ENCODE assay signal across 25 cellular contexts in genomic region chr17:61755078-61755477, GRCh38.
"Had no signal": no experiment of that assay in that cellular context is flagged by ENCODE, and none has a peak within 500 bp of the region (broad histone marks: within the 10 kb centered on the region; RNA-seq: fewer than 3 reads in every experiment).

No MANE protein-coding gene starts in this region.

- H3K36me3 ChIP-seq: colonic mucosa, esophagus squamous epithelium, gastrocnemius medialis, heart right ventricle, left lung, lower lobe of right lung had no signal

- FAIRE-seq: endometrium, islet of Langerhans, keratinocyte had no signal

- H3K27ac ChIP-seq: colonic mucosa, epithelial cell of prostate, esophagus squamous epithelium, gastrocnemius medialis, heart right ventricle, left lung, lower lobe of right lung had no signal

- DNase-seq: colonic mucosa; cortex of kidney; effector CD8-positive, alpha-beta T cell; effector memory CD8-positive, alpha-beta T cell; endodermal cell; erythroblast; esophagus squamous epithelium; foreskin fibroblast; foreskin melanocyte; gastrocnemius medialis; glutamatergic neuron; head of caudate nucleus; heart right ventricle; hippocampal formation; left cardiac atrium; left lung; left ventricle myocardium superior; lower lobe of right lung; mesenchymal stem cell; mucosa of descending colon; naive B cell had no signal

- H3K4me1 ChIP-seq: colonic mucosa, esophagus squamous epithelium, gastrocnemius medialis, heart right ventricle, left lung, lower lobe of right lung had no signal

- H3K4me3 ChIP-seq: colonic mucosa, esophagus squamous epithelium, gastrocnemius medialis, heart right ventricle, left lung, lower lobe of right lung, mucosa of descending colon had no signal

- H3K27me3 ChIP-seq: colonic mucosa, esophagus squamous epithelium, gastrocnemius medialis, heart right ventricle, left lung had no signal

- H3K9me3 ChIP-seq: colonic mucosa, esophagus squamous epithelium, gastrocnemius medialis, left lung, lower lobe of right lung, mucosa of descending colon had no signal
